1 cellular context compared by ENCODE assay signal in the genomic region with DNA sequence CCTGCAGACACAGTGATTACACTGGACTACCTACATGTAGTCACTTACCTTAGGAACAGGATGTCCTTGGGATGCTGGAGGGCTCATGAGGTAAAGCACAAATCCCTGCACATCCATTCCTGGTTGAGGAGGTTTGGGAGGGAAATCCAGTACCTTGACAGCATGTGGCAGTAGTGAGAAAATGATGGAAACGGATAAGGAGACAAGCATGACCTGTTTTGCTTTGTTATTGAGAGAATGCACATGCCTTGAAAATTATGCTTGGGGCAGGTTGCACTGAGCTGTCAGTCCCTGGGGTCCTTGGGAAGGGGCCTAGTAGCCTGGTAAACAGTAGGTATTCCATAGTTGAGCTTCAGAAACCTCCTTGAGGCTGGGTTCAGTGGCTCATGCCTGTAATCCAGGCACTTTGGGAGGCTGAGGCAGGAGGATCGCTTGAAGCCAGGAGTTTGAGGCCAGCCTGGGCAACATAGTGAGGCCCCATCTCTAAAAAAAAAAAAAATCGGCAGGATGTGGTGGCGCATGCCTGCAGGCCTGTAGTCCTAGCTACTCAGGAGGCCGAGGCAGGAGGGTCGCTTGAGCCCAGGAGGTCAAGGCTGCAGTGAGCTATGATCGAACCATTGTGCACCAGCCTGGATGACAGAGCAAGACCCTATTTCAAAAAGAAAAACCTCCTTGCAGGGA.
TF ChIP-seq lines count a peak whose summit lies in the region.

No MANE protein-coding gene starts in this region.

TF ChIP-seq in IMR-90, 13 proteins besides CTCF, POLR2A, EP300 and RAD21:
- TF ChIP-seq MAFK (IDR thresholded peaks at IDR 0.05; ENCODE audit: low read depth, low read length): no peak
- TF ChIP-seq RCOR1 (IDR thresholded peaks at IDR 0.05; ENCODE audit: insufficient replicate concordance, low read length): no peak
- TF ChIP-seq SMC3 (IDR thresholded peaks at IDR 0.05; ENCODE audit: low read depth, low read length): no peak
- TF ChIP-seq CEBPB (IDR thresholded peaks at IDR 0.05; ENCODE audit: low read depth, low read length): no peak
- no peak for TF ChIP-seq MXI1 (IDR thresholded peaks at IDR 0.05; ENCODE audit: borderline replicate concordance, low read depth, low read length)
- TF ChIP-seq, protein P1, sequence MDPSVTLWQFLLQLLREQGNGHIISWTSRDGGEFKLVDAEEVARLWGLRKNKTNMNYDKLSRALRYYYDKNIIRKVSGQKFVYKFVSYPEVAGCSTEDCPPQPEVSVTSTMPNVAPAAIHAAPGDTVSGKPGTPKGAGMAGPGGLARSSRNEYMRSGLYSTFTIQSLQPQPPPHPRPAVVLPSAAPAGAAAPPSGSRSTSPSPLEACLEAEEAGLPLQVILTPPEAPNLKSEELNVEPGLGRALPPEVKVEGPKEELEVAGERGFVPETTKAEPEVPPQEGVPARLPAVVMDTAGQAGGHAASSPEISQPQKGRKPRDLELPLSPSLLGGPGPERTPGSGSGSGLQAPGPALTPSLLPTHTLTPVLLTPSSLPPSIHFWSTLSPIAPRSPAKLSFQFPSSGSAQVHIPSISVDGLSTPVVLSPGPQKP (IDR thresholded peaks at IDR 0.05; ENCODE audit: borderline replicate concordance, low read depth, low read length): no peak
- TF ChIP-seq NFE2L2 (IDR thresholded peaks at IDR 0.05; ENCODE audit: low read depth, low read length): no peak
- TF ChIP-seq, protein P2, sequence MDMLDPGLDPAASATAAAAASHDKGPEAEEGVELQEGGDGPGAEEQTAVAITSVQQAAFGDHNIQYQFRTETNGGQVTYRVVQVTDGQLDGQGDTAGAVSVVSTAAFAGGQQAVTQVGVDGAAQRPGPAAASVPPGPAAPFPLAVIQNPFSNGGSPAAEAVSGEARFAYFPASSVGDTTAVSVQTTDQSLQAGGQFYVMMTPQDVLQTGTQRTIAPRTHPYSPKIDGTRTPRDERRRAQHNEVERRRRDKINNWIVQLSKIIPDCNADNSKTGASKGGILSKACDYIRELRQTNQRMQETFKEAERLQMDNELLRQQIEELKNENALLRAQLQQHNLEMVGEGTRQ (IDR thresholded peaks at IDR 0.05; ENCODE audit: low read depth, low read length): no peak
- no peak for TF ChIP-seq MAZ (IDR thresholded peaks at IDR 0.05; ENCODE audit: borderline replicate concordance, low read depth, low read length)
- TF ChIP-seq FOS (IDR thresholded peaks at IDR 0.05; ENCODE audit: low read depth, low read length): no peak
- no peak for TF ChIP-seq CHD1 (IDR thresholded peaks at IDR 0.05; ENCODE audit: low read depth, low read length)
- no peak for TF ChIP-seq RFX5 (IDR thresholded peaks at IDR 0.05; ENCODE audit: low read depth, low read length)
- TF ChIP-seq BHLHE40 (IDR thresholded peaks at IDR 0.05; ENCODE audit: low read depth, low read length): no peak
